Comparison of ENCODE assay signal across 15 cellular contexts in the genomic region with DNA sequence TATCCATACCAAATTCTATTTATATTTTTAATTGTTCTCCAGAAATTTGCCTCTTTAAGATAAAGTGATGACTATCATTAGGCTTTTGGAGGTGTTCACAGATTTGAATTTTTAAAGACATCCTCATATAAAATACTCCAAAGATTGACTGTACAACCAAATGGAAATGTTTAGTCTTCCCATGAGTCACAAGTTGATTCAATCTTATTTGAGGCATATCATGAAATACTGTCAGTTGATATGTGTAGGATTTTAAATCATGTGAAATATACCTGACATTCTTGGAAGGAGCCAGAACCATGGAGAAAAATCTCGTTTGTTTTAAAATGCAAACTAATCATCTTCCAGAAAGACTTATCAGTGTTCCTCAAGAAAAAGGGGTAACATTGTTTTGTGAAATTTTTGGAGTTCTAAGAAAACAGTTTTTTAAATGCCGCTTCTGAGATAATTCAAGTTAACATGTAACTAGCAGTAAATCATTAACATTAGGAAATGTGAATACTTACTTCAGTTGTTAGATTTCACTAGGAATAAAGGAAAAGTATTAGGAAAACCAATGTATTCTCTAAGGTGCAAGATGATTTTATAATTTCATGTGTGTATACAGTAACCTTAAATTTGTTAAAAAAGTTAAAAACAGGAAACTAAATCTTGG. TPM values are rescaled to one million over a fixed set of nuclear protein-coding genes. Genes with fewer than 3 reads are reported as not detected.
DNase-seq lines count a peak whose midpoint lies in the region; ATAC-seq, FAIRE-seq and TF ChIP-seq lines count a peak whose summit lies in the region.
"Had no signal": no experiment of that assay in that cellular context is flagged by ENCODE, and none has a peak within 500 bp of the region (broad histone marks: within the 10 kb centered on the region; RNA-seq: fewer than 3 reads in every experiment).

No MANE protein-coding gene starts in this region.

- ATAC-seq in left lobe of liver: peak; percentile 69

- no peak overlapping the region for H3K4me2 ChIP-seq in Karpas-422 (ENCODE audit: low read depth, low read length, poor library complexity, severe bottlenecking)

- H3K27ac ChIP-seq in Karpas-422 (ENCODE audit: low read length) (peak overlapping the region; percentile 68), esophagus squamous epithelium (no peak overlapping the region)
- H3K27ac ChIP-seq: prostate gland, VCaP had no signal

- no peaks in the 10 kb centered on the region for H3K36me3 ChIP-seq in Caco-2 (ENCODE audit: control insufficient read depth, insufficient read depth, low read length)
- H3K36me3 ChIP-seq in Karpas-422 (ENCODE audit: insufficient read depth, low read length): peaks cover 61% of the 10 kb centered on the region
- no peaks in the 10 kb centered on the region for H3K36me3 ChIP-seq in bronchial epithelial cell (ENCODE audit: control insufficient read depth, insufficient read depth, low read length)
- peaks cover 0 to 58% (median 10%) of the 10 kb centered on the region in 3 donors for H3K36me3 ChIP-seq in esophagus squamous epithelium
- H3K36me3 ChIP-seq: prostate gland had no signal

- H3K27ac Mint-ChIP-seq in Caco-2 (ENCODE audit: unreplicated experiment): peak overlapping the region; percentile 48
- H3K27ac Mint-ChIP-seq: dendritic cell treated with granulocyte-macrophage colony-stimulating factor and Interleukin-4, amounts not matched to agents 40 ng/mL and 50 ng/mL, for 4 days had no signal

- H3K36me3 Mint-ChIP-seq in Caco-2 (ENCODE audit: insufficient read depth, unreplicated experiment): peaks cover 37% of the 10 kb centered on the region

- FAIRE-seq in bronchial epithelial cell (lab: Jason Lieb, UNC): no peak

- H4K20me1 ChIP-seq in Karpas-422 (ENCODE audit: insufficient read depth, low read depth, low read length): no peaks in the 10 kb centered on the region

- CTCF ChIA-PET in Caco-2 (lab: Charles Lee): no interaction called here

- TF ChIP-seq CTCF in Caco-2 (IDR thresholded peaks at IDR 0.05; ENCODE audit: insufficient read depth in 1 of 2, low read depth in 1 of 2, low read length in 1 of 2, severe bottlenecking in 1 of 2, unreplicated experiment in 1 of 2): no peak
- TF ChIP-seq CTCF in bronchial epithelial cell (IDR thresholded peaks at IDR 0.05; ENCODE audit: insufficient read depth, low read length, severe bottlenecking): no peak
- TF ChIP-seq CTCF in esophagus squamous epithelium (IDR thresholded peaks at IDR 0.05): no peak

- POLR2A ChIA-PET in Caco-2 (lab: Charles Lee): no interaction called here

- no peak for TF ChIP-seq POLR2A in esophagus squamous epithelium (IDR thresholded peaks at IDR 0.05)

- no peak overlapping the region for H3K9ac ChIP-seq in Karpas-422 (ENCODE audit: low read length)

- peaks cover 36% of the 10 kb centered on the region for H3K79me2 ChIP-seq in Karpas-422 (ENCODE audit: low read length)

- intact Hi-C loops in Caco-2 (cut with micrococcal nuclease; ENCODE audit: unreplicated experiment): loop anchor here (1.0 kb wide), 1 partner anchor 70 kb away; no protein-coding TSS in a partner anchor
- intact Hi-C loops in esophagus squamous epithelium (cut with DNase I): no loop called here

- no TSS peak for BruUV-seq in Caco-2 (replicated peaks; lab: Mats Ljungman, UMichigan)

- H3K4me1 Mint-ChIP-seq in Caco-2 (ENCODE audit: low read depth, unreplicated experiment): peaks cover 19% of the 10 kb centered on the region

- H3K4me3 Mint-ChIP-seq in Caco-2 (ENCODE audit: unreplicated experiment): peak overlapping the region; percentile 52
- H3K4me3 Mint-ChIP-seq: dendritic cell treated with granulocyte-macrophage colony-stimulating factor and Interleukin-4, amounts not matched to agents 40 ng/mL and 50 ng/mL, for 4 days had no signal

- no peaks in the 10 kb centered on the region for H3K27me3 Mint-ChIP-seq in Caco-2 (ENCODE audit: insufficient read depth, unreplicated experiment)
- H3K27me3 Mint-ChIP-seq: dendritic cell treated with granulocyte-macrophage colony-stimulating factor and Interleukin-4, amounts not matched to agents 40 ng/mL and 50 ng/mL, for 4 days had no signal

- H2AFZ ChIP-seq in Karpas-422 (ENCODE audit: low read length): no peak overlapping the region

- H3K4me3 ChIP-seq in Caco-2 (ENCODE audit: low read depth, low read length) (no peak overlapping the region), Karpas-422 (ENCODE audit: low read length) (no peak overlapping the region), bronchial epithelial cell (ENCODE audit: low read depth, low read length) (no peak overlapping the region), esophagus squamous epithelium (no peak overlapping the region)
- H3K4me3 ChIP-seq: prostate gland had no signal

- H3K27me3 ChIP-seq in Caco-2 (replicated peaks; ENCODE audit: control insufficient read depth, insufficient read depth, low read length) (no peaks in the 10 kb centered on the region), Karpas-422 (ENCODE audit: low read length) (no peaks in the 10 kb centered on the region), bronchial epithelial cell (ENCODE audit: control insufficient read depth, insufficient read depth, low read length) (no peaks in the 10 kb centered on the region), esophagus squamous epithelium (no peaks in the 10 kb centered on the region)

- peaks cover 57% of the 10 kb centered on the region for H3K4me1 ChIP-seq in Caco-2
- H3K4me1 ChIP-seq in Karpas-422 (ENCODE audit: low read length): peaks cover 17% of the 10 kb centered on the region
- no peaks in the 10 kb centered on the region for H3K4me1 ChIP-seq in esophagus squamous epithelium
- H3K4me1 ChIP-seq: prostate gland had no signal

- 82 to 83% methylated on average over 2 of the region's 2 CpGs for WGBS in esophagus squamous epithelium, 2 donors

- H3K9me2 ChIP-seq in Karpas-422 (replicated peaks; ENCODE audit: insufficient read depth, low read length): no peaks in the 10 kb centered on the region

- H3K9me3 Mint-ChIP-seq in Caco-2 (ENCODE audit: unreplicated experiment): no peaks in the 10 kb centered on the region
- H3K9me3 Mint-ChIP-seq: dendritic cell treated with granulocyte-macrophage colony-stimulating factor and Interleukin-4, amounts not matched to agents 40 ng/mL and 50 ng/mL, for 4 days had no signal

- DNase-seq in Caco-2 (peak in 1 of 2 experiments; percentile 5), Karpas-422 (no peak), bronchial epithelial cell (ENCODE audit: low read depth) (peak; percentile 20), left lobe of liver (ENCODE audit: low spot score) (no peak), NCI-H1048 (lab: John Stamatoyannopoulos, UW) (no peak), esophagus squamous epithelium (lab: John Stamatoyannopoulos, UW) (no peak), SW 1271 (lab: John Stamatoyannopoulos, UW) (no peak), DMS 273 (lab: John Stamatoyannopoulos, UW; ENCODE audit: unreplicated experiment) (no peak)
- DNase-seq: activated naive CD4-positive, alpha-beta T cell; DMS153; hypothalamus; Kasumi-1 had no signal

- H3K9me3 ChIP-seq in Caco-2: no peaks in the 10 kb centered on the region
- H3K9me3 ChIP-seq in Karpas-422 (ENCODE audit: low read length): no peaks in the 10 kb centered on the region
- H3K9me3 ChIP-seq in esophagus squamous epithelium: no peaks in the 10 kb centered on the region
- H3K9me3 ChIP-seq: prostate gland had no signal

RNA-seq across cellular contexts. Expression of gene PAPOLA, which starts 36.6 kb away (rescaled TPM):
- total RNA-seq in Caco-2 (2022) (204 and 207 TPM in 2 replicates), bronchial epithelial cell (70.0 and 94.2 TPM in 2 replicates), left lobe of liver (62.7 TPM), esophagus squamous epithelium (100 to 1,000 TPM in 2 of 4 donors, 10 to 100 TPM in 2; 66.7 to 152 (median 116) TPM)
- 147 and 313 TPM in 2 replicates for total RNA-seq in Karpas-422 (2014; rRNA removed; shearing (Covaris generic); ENCODE audit: low replicate concordance)
